In genomic region chr6:135183532-135184440, GRCh38 we compare ENCODE assay signal across 8 cellular contexts. TPM values are rescaled to one million over a fixed set of nuclear protein-coding genes. Genes with fewer than 3 reads are reported as not detected.
DNase-seq lines count a peak whose midpoint lies in the region; ATAC-seq and TF ChIP-seq lines count a peak whose summit lies in the region.

No MANE protein-coding gene starts in this region.

- H3K9me2 ChIP-seq in HCT116 (ENCODE audit: insufficient read depth), result no peaks in the 10 kb centered on the region
- no peaks in the 10 kb centered on the region for H3K9me2 ChIP-seq in MM.1S (replicated peaks; ENCODE audit: insufficient read depth, low read length)

- no peaks in the 10 kb centered on the region for H4K20me1 ChIP-seq in HCT116 (ENCODE audit: insufficient read depth)
- peaks cover 5% of the 10 kb centered on the region; the same call in 1 of the 2 replicates for H4K20me1 ChIP-seq in MM.1S (ENCODE audit: insufficient read depth, low read length)

- H3K27ac ChIP-seq in HCT116 (ENCODE audit: low read depth, low read length), result no peak overlapping the region
- H3K27ac ChIP-seq in MM.1S (ENCODE audit: low read length), result peak overlapping the region; percentile 80

- H3K27me3 ChIP-seq in HCT116 (ENCODE audit: insufficient read depth, low read length), result no peaks in the 10 kb centered on the region
- H3K27me3 ChIP-seq in MM.1S (replicated peaks; ENCODE audit: insufficient read depth, low read length), result no peaks in the 10 kb centered on the region
- H3K27me3 ChIP-seq in kidney epithelial cell (ENCODE audit: control insufficient read depth, insufficient read depth, low read length), result peaks cover 4% of the 10 kb centered on the region

- H3K27me3 Mint-ChIP-seq in T-helper 2 cell treated with Interferon-gamma antibody and Interleukin-4, amounts not matched to agents 5 μg/mL and 100 μg/mL, for 36 hours (ENCODE audit: low read depth), result no peaks in the 10 kb centered on the region

- ATAC-seq in HCT116, result peak; percentile 71

- peaks cover 41% of the 10 kb centered on the region for H3K36me3 Mint-ChIP-seq in T-helper 2 cell treated with Interferon-gamma antibody and Interleukin-4, amounts not matched to agents 5 μg/mL and 100 μg/mL, for 36 hours (ENCODE audit: low read depth)

- H3K4me3 Mint-ChIP-seq in T-helper 2 cell treated with Interferon-gamma antibody and Interleukin-4, amounts not matched to agents 5 μg/mL and 100 μg/mL, for 36 hours, result peak overlapping the region; percentile 94

- CTCF ChIA-PET in HCT116 (lab: Charles Lee), result interaction anchor here (1.0 to 1.8 kb wide), 9 partner anchors 21 to 243 kb away, joined by 3 to 21 read pairs (median 3); no protein-coding TSS in a partner anchor

- H3K4me3 ChIP-seq in GM12864 (ENCODE audit: low read depth, low read length) (peak overlapping the region; percentile 72), HCT116 (replicated peaks in 1 of 2; ENCODE audit: low read depth in 1 of 2, low read length in 2 of 2) (peak overlapping the region; percentile 55 to 64), MM.1S (ENCODE audit: low read length) (peak overlapping the region; percentile 75), astrocyte of the spinal cord (ENCODE audit: low read depth, low read length) (peak overlapping the region; percentile 58), kidney epithelial cell (ENCODE audit: low read depth, low read length) (peak overlapping the region; percentile 51)

- H3K36me3 ChIP-seq in HCT116 (ENCODE audit: control insufficient read depth in 1 of 2, insufficient read depth in 2 of 2, low read length in 2 of 2), result no peaks in the 10 kb centered on the region
- peaks cover 10% of the 10 kb centered on the region; the same call in 1 of the 2 replicates for H3K36me3 ChIP-seq in MM.1S (replicated peaks; ENCODE audit: insufficient read depth, low read length)
- no peaks in the 10 kb centered on the region for H3K36me3 ChIP-seq in kidney epithelial cell (ENCODE audit: control insufficient read depth, insufficient read depth, low read length)

- intact Hi-C loops in HCT116 (cut with micrococcal nuclease), result loop anchor here (1.0 to 5.0 kb wide), 2 partner anchors 38 to 1011 kb away; no protein-coding TSS in a partner anchor

- peaks cover 30% of the 10 kb centered on the region for H3F3A ChIP-seq in MM.1S (ENCODE audit: insufficient read depth, low read length)

- H2AFZ ChIP-seq in HCT116 (ENCODE audit: low read depth, low read length, poor library complexity, severe bottlenecking) (peak overlapping the region; percentile 95), MM.1S (ENCODE audit: low read length) (peak overlapping the region; percentile 90)

- H3K9me3 ChIP-seq in HCT116 (ENCODE audit: control insufficient read depth in 1 of 2, insufficient read depth in 1 of 2, low read depth in 1 of 2, low read length in 2 of 2) (no peaks in the 10 kb centered on the region), MM.1S (replicated peaks; ENCODE audit: insufficient read depth, low read length) (no peaks in the 10 kb centered on the region)

- TF ChIP-seq CTCF in GM12864 (IDR thresholded peaks at IDR 0.05; ENCODE audit: low read depth, low read length, missing control alignments), result peak; percentile 82
- TF ChIP-seq CTCF in HCT116 (IDR thresholded peaks at IDR 0.05 in 2 of 3, conservative IDR thresholded peaks at IDR 0.05 in 1 of 3; ENCODE audit: borderline replicate concordance in 1 of 3, insufficient read depth in 1 of 3, low read depth in 2 of 3, low read length in 2 of 3), result peak; percentile 72 to 84 (median 78)
- TF ChIP-seq CTCF in MM.1S (IDR thresholded peaks at IDR 0.05; ENCODE audit: low read length), result peak; percentile 84
- peak; percentile 68 for TF ChIP-seq CTCF in astrocyte of the spinal cord (IDR thresholded peaks at IDR 0.05; ENCODE audit: low read depth, low read length)
- TF ChIP-seq CTCF in kidney epithelial cell (IDR thresholded peaks at IDR 0.05; ENCODE audit: insufficient read depth, low read length, poor library complexity, severe bottlenecking), result peak; percentile 72

- TF ChIP-seq RAD21 in HCT116 (IDR thresholded peaks at IDR 0.05; ENCODE audit: low read depth), result peak; percentile 81

- no peaks in the 10 kb centered on the region for H3K79me2 ChIP-seq in HCT116 (ENCODE audit: insufficient read depth, low read length)
- H3K79me2 ChIP-seq in MM.1S (ENCODE audit: low read length), result peaks cover 58% of the 10 kb centered on the region

- POLR2A ChIA-PET in HCT116 (lab: Charles Lee), result interaction anchor here (1.0 kb wide), 1 partner anchor 39 kb away, joined by 3 read pairs; no protein-coding TSS in a partner anchor

- H3K4me1 ChIP-seq in HCT116 (ENCODE audit: control insufficient read depth in 1 of 2, insufficient read depth in 2 of 2, low read length in 2 of 2) (peaks cover 2 to 39% of the 10 kb centered on the region in 2 experiments; a peak in 3 of 4 replicates), MM.1S (ENCODE audit: low read length) (no peaks in the 10 kb centered on the region)

- H3K4me2 ChIP-seq in HCT116 (ENCODE audit: low read length), result peak overlapping the region; percentile 93
- peak overlapping the region; percentile 94 for H3K4me2 ChIP-seq in MM.1S (ENCODE audit: low read depth, low read length)

- RAD21 ChIA-PET in HCT116 (lab: Charles Lee; ENCODE audit: low non-redundant PET in 1 of 2, low total read pairs in 2 of 2, uncharacterized antibody in 2 of 2, unreplicated experiment in 2 of 2), result interaction anchor here in 1 of 2 experiments (0.9 kb wide), 1 partner anchor 39 kb away, joined by 3 read pairs; no protein-coding TSS in a partner anchor

- peak overlapping the region; percentile 93 for H3K27ac Mint-ChIP-seq in T-helper 2 cell treated with Interferon-gamma antibody and Interleukin-4, amounts not matched to agents 5 μg/mL and 100 μg/mL, for 36 hours

- H3K9me3 Mint-ChIP-seq in T-helper 2 cell treated with Interferon-gamma antibody and Interleukin-4, amounts not matched to agents 5 μg/mL and 100 μg/mL, for 36 hours, result no peaks in the 10 kb centered on the region

- H3K4me1 Mint-ChIP-seq in T-helper 2 cell treated with Interferon-gamma antibody and Interleukin-4, amounts not matched to agents 5 μg/mL and 100 μg/mL, for 36 hours (ENCODE audit: low read depth), result peaks cover 50% of the 10 kb centered on the region

- H3K9ac ChIP-seq in HCT116 (ENCODE audit: low read length) (peak overlapping the region; percentile 46), MM.1S (ENCODE audit: low read length) (peak overlapping the region; percentile 83)

- BruUV-seq in HCT116 (replicated peaks; lab: Mats Ljungman, UMichigan), result no TSS peak

- in situ Hi-C loops in astrocyte of the spinal cord (cut with HindIII; ENCODE audit: low sequenced_read_pairs), result no loop called here

- DNase-seq in GM12864 (ENCODE audit: low read depth) (peak; percentile 91), HCT116 (ENCODE audit: low read depth, low spot score) (peak; percentile 83), MM.1S (peak; percentile 88), astrocyte of the spinal cord (ENCODE audit: low read depth, low spot score) (peak; percentile 45), kidney epithelial cell (ENCODE audit: low read depth) (no peak), midbrain (lab: John Stamatoyannopoulos, UW) (no peak)
- peak; percentile 79 for DNase-seq in T-helper 2 cell treated with Interferon-gamma antibody and Interleukin-4, amounts not matched to agents 5 μg/mL and 100 μg/mL, for 36 hours (ENCODE audit: low spot score)
- peak; percentile 71 to 81 for DNase-seq in stimulated activated CD4-positive, alpha-beta T cell treated with anti-CD3 and anti-CD28 coated beads, Interleukin-4, amount 100 ng/mL, for 4 hours

- TF ChIP-seq POLR2A in HCT116 (IDR thresholded peaks at IDR 0.05; ENCODE audit: borderline replicate concordance, extremely low read depth, insufficient read depth, insufficient read length), result no peak

TF ChIP-seq in HCT116, 20 proteins besides CTCF, POLR2A, EP300 and RAD21:
- 0 out of 2 replicates have a peak, but pooled peaks have one; percentile 44 for TF ChIP-seq CBX3 (IDR thresholded peaks at IDR 0.05; ENCODE audit: low read depth)
- TF ChIP-seq ZNF274 (IDR thresholded peaks at IDR 0.05; ENCODE audit: low read depth, low read length), result no peak

RNA-seq across cellular contexts. Expression of gene MYB, which starts 2.7 kb away (rescaled TPM):
- total RNA-seq in HCT116 (2021; ENCODE audit: unreplicated experiment), result 3.7 TPM
- polyA plus RNA-seq in HCT116 (2012), result 0.79 and 0.81 TPM in 2 replicates
- total RNA-seq in kidney epithelial cell, result 0.62 and 1.7 TPM in 2 replicates

Comparison
In these comparisons a context has a peak if more than half of its experiments do, and no peak if none do; other contexts are left out.
1. DNase-seq: peak in GM12864 (single experiment), HCT116 (single experiment), MM.1S (single experiment), T-helper 2 cell treated with Interferon-gamma antibody and Interleukin-4, amounts not matched to agents 5 μg/mL and 100 μg/mL, for 36 hours (single experiment), astrocyte of the spinal cord (single experiment) and stimulated activated CD4-positive, alpha-beta T cell treated with anti-CD3 and anti-CD28 coated beads, Interleukin-4, amount 100 ng/mL, for 4 hours (2 of 2); none in kidney epithelial cell (single experiment) and midbrain (single experiment).
2. Peak in every context shown above with its lines, with median percentiles within 50 percentile points of each other: H3K4me3 ChIP-seq and CTCF ChIP-seq.